17 cellular contexts compared by ENCODE assay signal in genomic region chr5:57341380-57341979, GRCh38.
A peak's percentile ranks its signal among the peaks of the same experiment; 100 is the strongest.
DNase-seq lines count a peak whose midpoint lies in the region; ATAC-seq, FAIRE-seq and TF ChIP-seq lines count a peak whose summit lies in the region.
"Had no signal": no experiment of that assay in that cellular context is flagged by ENCODE, and none has a peak within 500 bp of the region (broad histone marks: within the 10 kb centered on the region; RNA-seq: fewer than 3 reads in every experiment).

No MANE protein-coding gene starts in this region.

- no peaks in the 10 kb centered on the region for H3K79me2 ChIP-seq in HCT116 (ENCODE audit: insufficient read depth, low read length)

- H2AFZ ChIP-seq in HCT116 (ENCODE audit: low read depth, low read length, poor library complexity, severe bottlenecking): peak overlapping the region; percentile 69
- H2AFZ ChIP-seq: GM23248 had no signal

- no peak for FAIRE-seq in kidney (lab: Jason Lieb, UNC)
- FAIRE-seq: A204.1, D721Med, GM12878, H54, HepG2, HTR-8/SVneo had no signal

- H3K4me1 ChIP-seq in HCT116 (ENCODE audit: control insufficient read depth in 1 of 2, insufficient read depth in 2 of 2, low read length in 2 of 2) (peaks cover 6 to 18% of the 10 kb centered on the region in 2 experiments; a peak in 3 of 4 replicates), kidney (ENCODE audit: control insufficient read depth in 1 of 2, insufficient read depth in 1 of 2, low read depth in 1 of 2, low read length in 2 of 2) (no peaks in the 10 kb centered on the region)

- no TSS peak for BruUV-seq in HCT116 (replicated peaks; lab: Mats Ljungman, UMichigan)

- intact Hi-C loops in HCT116 (cut with micrococcal nuclease) (no loop called here), kidney (cut with DNase I) (no loop called here)

- no peak for TF ChIP-seq POLR2A in HCT116 (IDR thresholded peaks at IDR 0.05; ENCODE audit: borderline replicate concordance, extremely low read depth, insufficient read depth, insufficient read length)

- H3K9me3 ChIP-seq in HCT116 (ENCODE audit: control insufficient read depth in 1 of 2, insufficient read depth in 1 of 2, low read depth in 1 of 2, low read length in 2 of 2): no peaks in the 10 kb centered on the region
- no peaks in the 10 kb centered on the region for H3K9me3 ChIP-seq in kidney (ENCODE audit: control insufficient read depth in 1 of 2, low read length in 2 of 2)

- DNase-seq in HCT116 (ENCODE audit: low read depth, low spot score) (no peak), amniotic epithelial cell (ENCODE audit: low read depth) (peak; percentile 83), kidney (no peak)
- DNase-seq in activated CD4-positive, alpha-beta T cell treated with anti-CD3 and anti-CD28 coated beads for 4 hours: no peak
- DNase-seq: C1 segment of cervical spinal cord; CD4-positive, alpha-beta T cell; DMS153; GM23248 had no signal

- H3K27ac ChIP-seq in HCT116 (ENCODE audit: low read depth, low read length): no peak overlapping the region
- no peak overlapping the region for H3K27ac ChIP-seq in kidney (ENCODE audit: low read depth in 2 of 2, low read length in 2 of 2)
- H3K27ac ChIP-seq: GM23248 had no signal

- POLR2A ChIA-PET in HCT116 (lab: Charles Lee): no interaction called here

- H3K4me2 ChIP-seq in HCT116 (ENCODE audit: low read length): no peak overlapping the region

- TF ChIP-seq RAD21 in HCT116 (IDR thresholded peaks at IDR 0.05; ENCODE audit: low read depth): no peak

- TF ChIP-seq CTCF in HCT116 (IDR thresholded peaks at IDR 0.05 in 2 of 3, conservative IDR thresholded peaks at IDR 0.05 in 1 of 3; ENCODE audit: borderline replicate concordance in 1 of 3, insufficient read depth in 1 of 3, low read depth in 2 of 3, low read length in 2 of 3) (no peak), kidney (IDR thresholded peaks at IDR 0.05; ENCODE audit: borderline replicate concordance, extremely low read depth, insufficient read depth) (no peak)

- H3K27me3 ChIP-seq in HCT116 (ENCODE audit: insufficient read depth, low read length): no peaks in the 10 kb centered on the region

- H4K20me1 ChIP-seq in HCT116 (ENCODE audit: insufficient read depth): no peaks in the 10 kb centered on the region

- CTCF ChIA-PET in HCT116 (lab: Charles Lee): no interaction called here

- H3K4me3 ChIP-seq in HCT116 (replicated peaks in 1 of 2; ENCODE audit: low read depth in 1 of 2, low read length in 2 of 2) (no peak overlapping the region), kidney (ENCODE audit: low read length in 2 of 2) (no peak overlapping the region)
- H3K4me3 ChIP-seq: GM12878, GM23248 had no signal

- H3K36me3 ChIP-seq in HCT116 (ENCODE audit: control insufficient read depth in 1 of 2, insufficient read depth in 2 of 2, low read length in 2 of 2) (no peaks in the 10 kb centered on the region), kidney (ENCODE audit: control insufficient read depth in 1 of 2, insufficient read depth in 2 of 2, low read length in 2 of 2) (no peaks in the 10 kb centered on the region)

- no peak for ATAC-seq in HCT116
- peak; percentile 72 for ATAC-seq in esophagus mucosa
- ATAC-seq in HG03139 (IDR thresholded peaks at IDR 0.05; ENCODE audit: unreplicated experiment): no peak
- ATAC-seq in HG03460 (IDR thresholded peaks at IDR 0.05; ENCODE audit: unreplicated experiment): no peak
- ATAC-seq: GM12878, HepG2 had no signal

- no peak overlapping the region for H3K9ac ChIP-seq in HCT116 (ENCODE audit: low read length)
- no peak overlapping the region for H3K9ac ChIP-seq in kidney (ENCODE audit: low read length in 2 of 2)
- H3K9ac ChIP-seq: GM23248 had no signal

- H3K9me2 ChIP-seq in HCT116 (ENCODE audit: insufficient read depth): no peaks in the 10 kb centered on the region

- RAD21 ChIA-PET in HCT116 (lab: Charles Lee; ENCODE audit: low non-redundant PET in 1 of 2, low total read pairs in 2 of 2, uncharacterized antibody in 2 of 2, unreplicated experiment in 2 of 2): no interaction called here

TF ChIP-seq in HCT116, 20 proteins besides CTCF, POLR2A, EP300 and RAD21:
- TF ChIP-seq REST (IDR thresholded peaks at IDR 0.05; ENCODE audit: low read depth): no peak
- no peak for TF ChIP-seq SIN3A (IDR thresholded peaks at IDR 0.05; ENCODE audit: low read depth)
- no peak for TF ChIP-seq SP1 (IDR thresholded peaks at IDR 0.05; ENCODE audit: low read depth)
- TF ChIP-seq TCF7L2 (IDR thresholded peaks at IDR 0.05; ENCODE audit: borderline replicate concordance, extremely low read depth, insufficient read depth, insufficient read length): no peak
